ENCODE assay signal across 25 cellular contexts in genomic region chr4:6660430-6660829, GRCh38. TPM values are rescaled to one million over a fixed set of nuclear protein-coding genes. Genes with fewer than 3 reads are reported as not detected.
"Had no signal": no experiment of that assay in that cellular context is flagged by ENCODE, and none has a peak within 500 bp of the region (broad histone marks: within the 10 kb centered on the region; RNA-seq: fewer than 3 reads in every experiment).

No MANE protein-coding gene starts in this region.

- H3K4me3 ChIP-seq: esophagus muscularis mucosa, heart right ventricle, lung, thoracic aorta, vagina had no signal

- H3K27me3 ChIP-seq: vagina had no signal

- H3K27ac ChIP-seq: esophagus muscularis mucosa, heart right ventricle, thoracic aorta, vagina, WERI-Rb-1 had no signal

- H3K9me3 ChIP-seq: esophagus muscularis mucosa, heart right ventricle, thoracic aorta, vagina had no signal

- DNase-seq: activated CD4-positive, alpha-beta T cell treated with anti-CD3 and anti-CD28 coated beads for 48 hours; activated CD4-positive, alpha-beta T cell treated with anti-CD3 and anti-CD28 coated beads, Interleukin-2, amount 50 U/mL, for 48 hours; activated CD8-positive, alpha-beta memory T cell treated with anti-CD3 and anti-CD28 coated beads, Interleukin-2, amount 50 U/mL, for 4 hours; activated gamma-delta T cell treated with Interleukin-2 at 50 U/mL for 16 hours; activated naive CD8-positive, alpha-beta T cell treated with anti-CD3 and anti-CD28 coated beads, Interleukin-2, amount 50 U/mL, for 24 hours; activated T-cell treated with anti-CD3 and anti-CD28 coated beads, Interleukin-2, amount 50 U/mL, for 1 hour; dermis blood vessel endothelial cell; effector CD4-positive, alpha-beta T cell; foreskin melanocyte; heart right ventricle; posterior cingulate gyrus; right cardiac atrium; stimulated activated CD4-positive, alpha-beta T cell treated with anti-CD3 and anti-CD28 coated beads, Interleukin-2, amount 100 ng/mL, for 48 hours; stimulated activated naive CD8-positive, alpha-beta T cell treated with anti-CD3 and anti-CD28 coated beads, Interleukin-15, Interleukin-2, amounts not matched to agents 100 U/mL and 50 U/mL, for 24 hours; WERI-Rb-1 had no signal

- FAIRE-seq: bronchial epithelial cell, colon, TTC549 had no signal

- ATAC-seq: activated CD4-positive, CD25-positive, alpha-beta regulatory T cell treated with anti-CD3 and anti-CD28 coated beads, Interleukin-2, amount 50 U/mL, for 24 hours; activated naive CD8-positive, alpha-beta T cell treated with anti-CD3 and anti-CD28 coated beads, Interleukin-2, amount 50 U/mL, for 24 hours; heart right ventricle; left lobe of liver; stimulated activated naive CD8-positive, alpha-beta T cell treated with anti-CD3 and anti-CD28 coated beads, Interleukin-15, Interleukin-2, amounts not matched to agents 100 U/mL and 50 U/mL, for 24 hours had no signal

- H3K36me3 ChIP-seq: esophagus muscularis mucosa, heart right ventricle, thoracic aorta, vagina, WERI-Rb-1 had no signal

RNA-seq across cellular contexts. Expression of gene S100P, which starts 33.2 kb away (rescaled TPM):
- total RNA-seq: dermis blood vessel endothelial cell, glomerular endothelial cell had no signal
